ENCODE assay signal across 8 cellular contexts in genomic region chr16:19804538-19805323, GRCh38.
DNase-seq lines count a peak whose midpoint lies in the region; ATAC-seq and TF ChIP-seq lines count a peak whose summit lies in the region.

No MANE protein-coding gene starts in this region.

- no peaks in the 10 kb centered on the region for H3K27me3 ChIP-seq in mucosa of stomach (ENCODE audit: control insufficient read depth, insufficient read depth, low read length)
- no peaks in the 10 kb centered on the region for H3K27me3 ChIP-seq in vagina

- H3K36me3 ChIP-seq in mucosa of stomach (ENCODE audit: control insufficient read depth, insufficient read depth, low read length): no peaks in the 10 kb centered on the region
- H3K36me3 ChIP-seq in vagina: no peaks in the 10 kb centered on the region

- H3K4me1 ChIP-seq in mucosa of stomach (ENCODE audit: control insufficient read depth, insufficient read depth, low read length): peaks cover 49% of the 10 kb centered on the region
- no peaks in the 10 kb centered on the region for H3K4me1 ChIP-seq in vagina

- H3K27ac ChIP-seq in vagina: no peak overlapping the region

- intact Hi-C loops in vagina (cut with DNase I): no loop called here

- no peak for TF ChIP-seq CTCF in vagina (IDR thresholded peaks at IDR 0.05)

- no peak for ATAC-seq in GM19452 (IDR thresholded peaks at IDR 0.05; ENCODE audit: unreplicated experiment)

- no peak overlapping the region for H3K4me3 ChIP-seq in mucosa of stomach (ENCODE audit: low read length)
- H3K4me3 ChIP-seq in vagina: no peak overlapping the region

- TF ChIP-seq POLR2A in vagina (IDR thresholded peaks at IDR 0.05): no peak

- H3K9me3 ChIP-seq in mucosa of stomach (ENCODE audit: control insufficient read depth, low read length): peaks cover 9% of the 10 kb centered on the region
- peaks cover 7% of the 10 kb centered on the region for H3K9me3 ChIP-seq in vagina

- peak overlapping the region; percentile 63 for H3K9ac ChIP-seq in mucosa of stomach (ENCODE audit: low read length)

- DNase-seq in activated CD8-positive, alpha-beta memory T cell treated with anti-CD3 and anti-CD28 coated beads, Interleukin-2, amount 50 U/mL, for 48 hours: peak; percentile 52
- DNase-seq in activated CD8-positive, alpha-beta memory T cell treated with anti-CD3 and anti-CD28 coated beads for 24 hours: no peak
- DNase-seq in SHP77 treated with DMSO at 0.1 percent for 48 hours (lab: John Stamatoyannopoulos, UW) (peak; percentile 55), KG1 (lab: John Stamatoyannopoulos, UW) (no peak), vagina (ENCODE audit: extremely low spot score in 2 of 2) (no peak)
- DNase-seq in central memory CD4-positive, alpha-beta T cell: peak; percentile 24

Comparison
In these comparisons a context has a peak if more than half of its experiments do, and no peak if none do; other contexts are left out.
1. DNase-seq: peak in activated CD8-positive, alpha-beta memory T cell treated with anti-CD3 and anti-CD28 coated beads, Interleukin-2, amount 50 U/mL, for 48 hours (single experiment), SHP77 treated with DMSO at 0.1 percent for 48 hours (single experiment) and central memory CD4-positive, alpha-beta T cell (single experiment); none in activated CD8-positive, alpha-beta memory T cell treated with anti-CD3 and anti-CD28 coated beads for 24 hours (single experiment), KG1 (single experiment) and vagina (0 of 2).